Comparison of ENCODE assay signal across 16 cellular contexts in the genomic region with DNA sequence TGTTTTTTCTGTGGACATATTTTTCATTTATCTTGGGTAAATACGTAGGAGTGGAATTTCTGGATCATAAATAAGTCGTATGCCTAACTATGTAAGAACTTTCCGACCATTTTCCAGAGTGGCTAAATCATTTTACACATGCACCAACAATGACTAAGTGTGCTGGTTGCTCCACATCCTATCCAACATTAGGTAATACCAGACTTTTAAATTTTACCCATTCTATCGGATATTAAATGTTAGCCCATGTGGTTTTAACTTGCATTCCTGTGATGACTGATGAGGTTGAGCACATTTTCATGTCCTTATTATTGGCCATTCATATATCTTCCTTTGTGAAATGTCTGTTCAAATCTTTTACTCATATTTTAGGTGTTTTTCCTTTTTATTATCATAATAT.
DNase-seq lines count a peak whose midpoint lies in the region; ATAC-seq and TF ChIP-seq lines count a peak whose summit lies in the region.
"Had no signal": no experiment of that assay in that cellular context is flagged by ENCODE, and none has a peak within 500 bp of the region (broad histone marks: within the 10 kb centered on the region; RNA-seq: fewer than 3 reads in every experiment).

No MANE protein-coding gene starts in this region.

- H3K9me2 ChIP-seq in MM.1S (replicated peaks; ENCODE audit: insufficient read depth, low read length) = no peaks in the 10 kb centered on the region

- no peaks in the 10 kb centered on the region for H3K36me3 ChIP-seq in MM.1S (replicated peaks; ENCODE audit: insufficient read depth, low read length)
- H3K36me3 ChIP-seq: ascending aorta, thoracic aorta had no signal

- H3K27me3 ChIP-seq in MM.1S (replicated peaks; ENCODE audit: insufficient read depth, low read length) = no peaks in the 10 kb centered on the region
- H3K27me3 ChIP-seq: ascending aorta had no signal

- no peak overlapping the region for H2AFZ ChIP-seq in MM.1S (ENCODE audit: low read length)

- no peak for ATAC-seq in GM18858 (IDR thresholded peaks at IDR 0.05; ENCODE audit: unreplicated experiment)
- ATAC-seq: left colon had no signal

- no peaks in the 10 kb centered on the region for H3F3A ChIP-seq in MM.1S (ENCODE audit: insufficient read depth, low read length)

- no peak overlapping the region for H3K9ac ChIP-seq in MM.1S (ENCODE audit: low read length)

- DNase-seq in EL (peak; percentile 81), RPMI7951 (ENCODE audit: low read depth) (peak; percentile 31), epithelial cell of prostate (ENCODE audit: low read depth, low spot score) (peak; percentile 41), myocyte (ENCODE audit: low read depth) (peak; percentile 2), MM.1S (no peak)
- no peak for DNase-seq in activated CD4-positive, CD25-positive, alpha-beta regulatory T cell (lab: John Stamatoyannopoulos, UW)
- no peak for DNase-seq in stimulated activated CD4-positive, alpha-beta T cell treated with anti-CD3 and anti-CD28 coated beads, Interleukin-1b, Interleukin-23, amount 100 ng/mL, for 48 hours
- DNase-seq: effector CD4-positive, alpha-beta T cell; left colon; naive B cell; NCI-H1436; stimulated activated CD8-positive, alpha-beta memory T cell treated with anti-CD3 and anti-CD28 coated beads, Interleukin-4, amount 100 ng/mL, for 48 hours had no signal

- H4K20me1 ChIP-seq in MM.1S (ENCODE audit: insufficient read depth, low read length) = no peaks in the 10 kb centered on the region

- H3K4me1 ChIP-seq in MM.1S (ENCODE audit: low read length) = peaks cover 8% of the 10 kb centered on the region
- H3K4me1 ChIP-seq: ascending aorta had no signal

- H3K4me3 ChIP-seq in MM.1S (ENCODE audit: low read length) = no peak overlapping the region
- H3K4me3 ChIP-seq: ascending aorta, thoracic aorta had no signal

- no peaks in the 10 kb centered on the region for H3K79me2 ChIP-seq in MM.1S (ENCODE audit: low read length)

- H3K27ac ChIP-seq in epithelial cell of prostate (peak overlapping the region; percentile 90), MM.1S (ENCODE audit: low read length) (no peak overlapping the region)
- H3K27ac ChIP-seq: ascending aorta, thoracic aorta, VCaP had no signal

- no peak for TF ChIP-seq CTCF in MM.1S (IDR thresholded peaks at IDR 0.05; ENCODE audit: low read length)

- no peak overlapping the region for H3K4me2 ChIP-seq in MM.1S (ENCODE audit: low read depth, low read length)

- no peaks in the 10 kb centered on the region for H3K9me3 ChIP-seq in MM.1S (replicated peaks; ENCODE audit: insufficient read depth, low read length)
- H3K9me3 ChIP-seq: ascending aorta, thoracic aorta had no signal

Comparison
In these comparisons a context has a peak if more than half of its experiments do, and no peak if none do; other contexts are left out.
1. DNase-seq: peak in EL (single experiment), RPMI7951 (single experiment), epithelial cell of prostate (single experiment) and myocyte (single experiment); none in activated CD4-positive, CD25-positive, alpha-beta regulatory T cell (0 of 4), stimulated activated CD4-positive, alpha-beta T cell treated with anti-CD3 and anti-CD28 coated beads, Interleukin-1b, Interleukin-23, amount 100 ng/mL, for 48 hours (single experiment) and MM.1S (single experiment).